Comparison of ENCODE assay signal across 8 cellular contexts in genomic region chr5:74765201-74765600, GRCh38. TPM values are rescaled to one million over a fixed set of nuclear protein-coding genes. Genes with fewer than 3 reads are reported as not detected.
DNase-seq lines count a peak whose midpoint lies in the region; ATAC-seq, FAIRE-seq and TF ChIP-seq lines count a peak whose summit lies in the region.

No MANE protein-coding gene starts in this region.

- H3K9me3 ChIP-seq in GM23248 (ENCODE audit: low read depth) (no peaks in the 10 kb centered on the region), neural progenitor cell (ENCODE audit: low read depth) (no peaks in the 10 kb centered on the region), heart right ventricle (no peaks in the 10 kb centered on the region)

- ATAC-seq in HG03521 (IDR thresholded peaks at IDR 0.05; ENCODE audit: unreplicated experiment) (no peak), heart right ventricle (no peak), GM18907 (IDR thresholded peaks at IDR 0.05; ENCODE audit: unreplicated experiment) (no peak)

- no peak overlapping the region for H3K27ac Mint-ChIP-seq in neural progenitor cell

- peak overlapping the region; percentile 100 for H3K4me3 Mint-ChIP-seq in neural progenitor cell

- no peaks in the 10 kb centered on the region for H3K27me3 ChIP-seq in GM23248 (replicated peaks; ENCODE audit: insufficient read depth)
- no peaks in the 10 kb centered on the region for H3K27me3 ChIP-seq in bronchial epithelial cell (ENCODE audit: control insufficient read depth, insufficient read depth, low read length)
- H3K27me3 ChIP-seq in neural progenitor cell, result no peaks in the 10 kb centered on the region
- H3K27me3 ChIP-seq in heart right ventricle, result no peaks in the 10 kb centered on the region

- peaks cover 43% of the 10 kb centered on the region for H3K4me1 ChIP-seq in GM23248 (ENCODE audit: insufficient read depth)
- peaks cover 7% of the 10 kb centered on the region for H3K4me1 ChIP-seq in neural progenitor cell
- peaks cover 5 to 60% (median 30%) of the 10 kb centered on the region in 9 donors for H3K4me1 ChIP-seq in heart right ventricle

- TF ChIP-seq CTCF in bronchial epithelial cell (IDR thresholded peaks at IDR 0.05; ENCODE audit: insufficient read depth, low read length, severe bottlenecking), result no peak
- TF ChIP-seq CTCF in neural progenitor cell (IDR thresholded peaks at IDR 0.05), result no peak
- TF ChIP-seq CTCF in heart right ventricle (IDR thresholded peaks at IDR 0.05), result no peak

- H2AFZ ChIP-seq in GM23248 (no peak overlapping the region), neural progenitor cell (replicated peaks) (no peak overlapping the region)

- peaks cover 14% of the 10 kb centered on the region for H3K36me3 ChIP-seq in GM23248 (ENCODE audit: low read depth)
- H3K36me3 ChIP-seq in bronchial epithelial cell (ENCODE audit: control insufficient read depth, insufficient read depth, low read length), result no peaks in the 10 kb centered on the region
- peaks cover 11% of the 10 kb centered on the region for H3K36me3 ChIP-seq in neural progenitor cell
- peaks cover 0 to 54% (median 20%) of the 10 kb centered on the region in 9 donors for H3K36me3 ChIP-seq in heart right ventricle

- DNase-seq in GM23248 (peak; percentile 13), NCI-H69 (lab: John Stamatoyannopoulos, UW) (peak; percentile 78), bronchial epithelial cell (ENCODE audit: low read depth) (peak; percentile 27), neural progenitor cell (ENCODE audit: low spot score) (peak; percentile 7), cortex of kidney (lab: John Stamatoyannopoulos, UW) (no peak), heart right ventricle (no peak)

- no peaks in the 10 kb centered on the region for H3K9me2 ChIP-seq in GM23248 (ENCODE audit: insufficient read depth)

- peaks cover 4% of the 10 kb centered on the region for H3K27me3 Mint-ChIP-seq in neural progenitor cell (ENCODE audit: insufficient read depth, low read depth)

- peaks cover 25% of the 10 kb centered on the region for H3K4me1 Mint-ChIP-seq in neural progenitor cell

- no peaks in the 10 kb centered on the region for H3K9me3 Mint-ChIP-seq in neural progenitor cell

- H3K79me2 ChIP-seq in GM23248 (ENCODE audit: insufficient read depth) (peaks cover 89% of the 10 kb centered on the region), neural progenitor cell (ENCODE audit: low read depth) (peaks cover 53% of the 10 kb centered on the region)

- peaks cover 27% of the 10 kb centered on the region for H3F3A ChIP-seq in GM23248 (ENCODE audit: insufficient read depth)
- H3F3A ChIP-seq in neural progenitor cell (ENCODE audit: low read depth), result peaks cover 4% of the 10 kb centered on the region

- H3K4me2 ChIP-seq in GM23248 (ENCODE audit: unreplicated experiment) (peak overlapping the region; percentile 75), neural progenitor cell (peak overlapping the region; percentile 90)

- intact Hi-C loops in heart right ventricle (cut with DNase I), result loop anchor here in 8 of 10 donors (5.0 to 10.0 kb wide), 9 partner anchors 78 to 1200 kb away; partner anchors contain the start of genes HEXB (in 2 of the 8), ANKRA2 (in 1 of the 8) and UTP15 (in 1 of the 8)

- H4K20me1 ChIP-seq in GM23248 (ENCODE audit: insufficient read depth), result no peaks in the 10 kb centered on the region
- peaks cover 12% of the 10 kb centered on the region for H4K20me1 ChIP-seq in neural progenitor cell (ENCODE audit: low read depth)

- WGBS in GM23248 (ENCODE audit: low coverage in 1 of 2, low lambda C conversion rate in 2 of 2, missing lambda C conversion rate in 2 of 2), 2 experiments, result 82 to 88% methylated on average over 9 of the region's 9 CpGs
- WGBS in heart right ventricle, 2 donors, result 63 to 64% methylated on average over 9 of the region's 9 CpGs

- in situ Hi-C loops in GM23248 (cut with MboI), result no loop called here

- peak overlapping the region; percentile 85; the same call in 1 of the 2 replicates for H3K9ac ChIP-seq in GM23248
- no peak overlapping the region for H3K9ac ChIP-seq in neural progenitor cell

- peaks cover under 1% of the 10 kb centered on the region for H3K36me3 Mint-ChIP-seq in neural progenitor cell

- H3K27ac ChIP-seq in GM23248 (no peak overlapping the region), neural progenitor cell (no peak overlapping the region), heart right ventricle (no peak overlapping the region)

- H3K4me3 ChIP-seq in GM23248 (peak overlapping the region; percentile 98), bronchial epithelial cell (ENCODE audit: low read depth, low read length) (no peak overlapping the region), neural progenitor cell (no peak overlapping the region), heart right ventricle (peak overlapping the region in 4 of 10 donors; percentile 88 to 92 (median 90))

- FAIRE-seq in bronchial epithelial cell (lab: Jason Lieb, UNC), result no peak

RNA-seq across cellular contexts. Expression of gene GFM2, which starts 1.7 kb away (rescaled TPM):
- 35.9 and 42.2 TPM in 2 replicates for total RNA-seq in GM23248 (2014; rRNA removed; shearing (Covaris generic))
- 21.6 and 23.3 TPM in 2 replicates for polyA plus RNA-seq in GM23248 (2016; fragmentation: Nextera tagmentation; extraction: Ambion mirVana)
- total RNA-seq in bronchial epithelial cell, result 40.0 and 41.0 TPM in 2 replicates
- 43.9 and 67.9 TPM in 2 replicates for total RNA-seq in neural progenitor cell (ENCODE audit: low replicate concordance)
- total RNA-seq in heart right ventricle, result 10 to 100 TPM; 33.1 to 62.7 (median 49.2) TPM
- polyA plus RNA-seq in heart right ventricle, result 10 to 100 TPM; 21.7 to 34.2 TPM

RNA-seq across cellular contexts. Expression of gene NSA2, which starts 1.8 kb away (rescaled TPM):
- total RNA-seq in GM23248 (2014; rRNA removed; shearing (Covaris generic)), result 51.9 and 59.3 TPM in 2 replicates
- polyA plus RNA-seq in GM23248 (2016; fragmentation: Nextera tagmentation; extraction: Ambion mirVana) (53.6 and 55.7 TPM in 2 replicates), heart right ventricle (10 to 100 TPM; 27.4 to 82.9 TPM)
- total RNA-seq in bronchial epithelial cell (77.9 and 99.9 TPM in 2 replicates), neural progenitor cell (ENCODE audit: low replicate concordance) (111 and 173 TPM in 2 replicates), heart right ventricle (10 to 100 TPM; 29.8 to 79.1 (median 50.5) TPM)

Comparison
In these comparisons a context has a peak if more than half of its experiments do, and no peak if none do; other contexts are left out.
1. DNase-seq: peak in GM23248 (single experiment), NCI-H69 (single experiment), bronchial epithelial cell (single experiment) and neural progenitor cell (single experiment); none in cortex of kidney (single experiment) and heart right ventricle (0 of 2).